In the genomic region with DNA sequence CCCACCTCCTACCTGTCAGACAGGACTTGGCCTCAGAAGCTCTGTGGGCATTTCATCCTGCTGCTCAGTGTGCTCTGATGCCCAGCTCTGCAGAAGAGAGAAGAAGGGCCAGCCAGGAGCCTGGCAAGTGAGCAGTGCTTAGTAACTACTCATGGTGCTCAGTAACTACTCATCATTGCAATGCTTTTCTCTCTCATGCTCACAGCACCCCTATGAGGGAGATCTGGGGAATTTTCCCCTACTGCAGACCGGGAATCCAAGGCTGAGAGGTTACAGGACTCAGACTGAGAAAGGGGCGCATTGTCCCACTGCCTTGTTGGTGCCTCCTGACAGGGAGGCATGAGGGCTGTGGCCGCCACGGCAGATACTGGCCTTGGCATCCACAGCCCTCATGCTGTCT, we compare ENCODE assay signal across 13 cellular contexts.
DNase-seq lines count a peak whose midpoint lies in the region; ATAC-seq, FAIRE-seq and TF ChIP-seq lines count a peak whose summit lies in the region.
"Had no signal": no experiment of that assay in that cellular context is flagged by ENCODE, and none has a peak within 500 bp of the region (broad histone marks: within the 10 kb centered on the region; RNA-seq: fewer than 3 reads in every experiment).

No MANE protein-coding gene starts in this region.

- no peaks in the 10 kb centered on the region for H3K79me2 ChIP-seq in mammary epithelial cell (ENCODE audit: insufficient read depth, low read length)
- no peaks in the 10 kb centered on the region for H3K79me2 ChIP-seq in mesendoderm (ENCODE audit: control insufficient read depth, insufficient read depth, low read length)

- no peak for TF ChIP-seq EP300 in A549 (IDR thresholded peaks at IDR 0.05)

- in situ Hi-C loops in mammary epithelial cell (cut with MboI; ENCODE audit: low sequenced_read_pairs in 2 of 2), result loop anchor here in 1 of 2 donors (5.0 kb wide), 1 partner anchor 489 kb away; the partner anchor contains the start of gene FOXC2

- 40% methylated on average over 1 of the region's 4 CpGs for WGBS in A549 (ENCODE audit: missing lambda C conversion rate)
- 81% methylated on average over 4 of the region's 4 CpGs for WGBS in mammary epithelial cell (ENCODE audit: low coverage, missing lambda C conversion rate)
- no CpG with 5 or more reads among the region's 4 CpGs for WGBS in mesendoderm (ENCODE audit: extremely low coverage, insufficient coverage, low lambda C conversion rate)

- H3K18ac ChIP-seq in mesendoderm (ENCODE audit: low read length), result no peak overlapping the region

- H3K27me3 ChIP-seq in mammary epithelial cell (ENCODE audit: insufficient read depth, low read length) (no peaks in the 10 kb centered on the region), mesendoderm (ENCODE audit: insufficient read depth, low read length, poor library complexity) (no peaks in the 10 kb centered on the region), A673 (replicated peaks; ENCODE audit: insufficient read depth, low read depth, low read length, poor library complexity) (no peaks in the 10 kb centered on the region)

- no peak for FAIRE-seq in A549 (lab: Jason Lieb, UNC)

- ATAC-seq in A549 (no peak), HG03159 (IDR thresholded peaks at IDR 0.05; ENCODE audit: unreplicated experiment) (no peak)
- ATAC-seq: upper lobe of right lung had no signal

- H3K4me1 ChIP-seq in A549, result no peaks in the 10 kb centered on the region
- H3K4me1 ChIP-seq in HEK293 (ENCODE audit: control insufficient read depth, insufficient read depth, low read length), result no peaks in the 10 kb centered on the region
- H3K4me1 ChIP-seq in mammary epithelial cell (ENCODE audit: insufficient read depth, low read length), result no peaks in the 10 kb centered on the region
- no peaks in the 10 kb centered on the region for H3K4me1 ChIP-seq in mesendoderm (ENCODE audit: control insufficient read depth, low read depth, low read length)
- H3K4me1 ChIP-seq in A673 (ENCODE audit: insufficient read depth, low read length, poor library complexity, severe bottlenecking), result no peaks in the 10 kb centered on the region
- H3K4me1 ChIP-seq: upper lobe of right lung had no signal

- no peak overlapping the region for H2AK5ac ChIP-seq in mesendoderm (ENCODE audit: low read length)

- no peak overlapping the region for H4K8ac ChIP-seq in mesendoderm (ENCODE audit: low read depth, low read length)

- H3K27ac ChIP-seq in A549 (no peak overlapping the region), HEK293 (ENCODE audit: extremely low read depth, low read depth, low read length) (no peak overlapping the region), mammary epithelial cell (ENCODE audit: insufficient read depth, low read depth, low read length) (no peak overlapping the region), mesendoderm (ENCODE audit: low read depth, low read length) (no peak overlapping the region), A673 (ENCODE audit: low read depth, low read length, poor library complexity, severe bottlenecking) (no peak overlapping the region)
- H3K27ac ChIP-seq: PC-9, upper lobe of right lung had no signal

- intact Hi-C loops in mammary epithelial cell (cut with micrococcal nuclease), result loop anchor here (1.0 kb wide), 1 partner anchor 493 kb away; no protein-coding TSS in a partner anchor
- intact Hi-C loops in A673 (cut with micrococcal nuclease; ENCODE audit: unreplicated experiment), result no loop called here

- no peak overlapping the region for H2BK5ac ChIP-seq in mesendoderm (ENCODE audit: low read length)

- H4K20me1 ChIP-seq in mammary epithelial cell (ENCODE audit: insufficient read depth, low read length), result no peaks in the 10 kb centered on the region

- no peaks in the 10 kb centered on the region for H3K79me1 ChIP-seq in mesendoderm (ENCODE audit: low read length)

- H3K9ac ChIP-seq in mammary epithelial cell (ENCODE audit: insufficient read depth, low read length) (no peak overlapping the region), mesendoderm (ENCODE audit: low read length) (no peak overlapping the region)

- BruUV-seq in mammary epithelial cell (replicated peaks; lab: Mats Ljungman, UMichigan) (no TSS peak), A673 (replicated peaks; lab: Mats Ljungman, UMichigan) (no TSS peak)

- POLR2A ChIA-PET in A549 (lab: Yijun Ruan, JAX) (interaction anchor here (0.6 kb wide), 1 partner anchor 261 kb away, joined by 7 read pairs; the partner anchor contains the start of gene C16orf95), HEK293 (lab: Yijun Ruan, JAX) (interaction anchor here (1.0 kb wide), 1 partner anchor 9 kb away, joined by 3 read pairs; no protein-coding TSS in a partner anchor), A673 (lab: Charles Lee; ENCODE audit: low non-redundant PET) (no interaction called here)

- H3K23ac ChIP-seq in mesendoderm (ENCODE audit: low read length), result no peak overlapping the region

- TF ChIP-seq POLR2A in A549 (IDR thresholded peaks at IDR 0.05; ENCODE audit: low read length), result no peak

- TF ChIP-seq RAD21 in A549 (conservative IDR thresholded peaks at IDR 0.05 in 1 of 2, IDR thresholded peaks at IDR 0.05 in 1 of 2), result peak; percentile 25 to 30; a peak in 3 of 5 replicates

- no peak overlapping the region for H2BK120ac ChIP-seq in mesendoderm (ENCODE audit: low read depth, low read length)

- CTCF ChIA-PET in A549 (lab: Yijun Ruan, JAX), result interaction anchor here (1.0 to 10.3 kb wide), 4 partner anchors 7 to 497 kb away, joined by 3 to 82 read pairs (median 4); no protein-coding TSS in a partner anchor
- CTCF ChIA-PET in HEK293 (lab: Yijun Ruan, JAX), result interaction anchor here (0.6 kb wide), 1 partner anchor 228 kb away, joined by 3 read pairs; no protein-coding TSS in a partner anchor
- CTCF ChIA-PET in mammary epithelial cell (lab: Charles Lee; ENCODE audit: low non-redundant PET), result interaction anchor here (0.5 kb wide), 1 partner anchor 492 kb away, joined by 7 read pairs; no protein-coding TSS in a partner anchor
- CTCF ChIA-PET in A673 (lab: Charles Lee), result no interaction called here

- no peak overlapping the region for H2AFZ ChIP-seq in mammary epithelial cell (ENCODE audit: low read depth, low read length)
- H2AFZ ChIP-seq: PC-9 had no signal

- H3K9me3 ChIP-seq in A549 (peaks cover 6% of the 10 kb centered on the region; the same call in 1 of the 3 replicates), HEK293 (ENCODE audit: control insufficient read depth, insufficient read depth, low read depth, low read length) (no peaks in the 10 kb centered on the region), mammary epithelial cell (replicated peaks; ENCODE audit: insufficient read depth, low read length) (no peaks in the 10 kb centered on the region), A673 (ENCODE audit: low read depth, low read length, poor library complexity, severe bottlenecking) (no peaks in the 10 kb centered on the region)
- H3K9me3 ChIP-seq: upper lobe of right lung had no signal

- H3K36me3 ChIP-seq in HEK293 (ENCODE audit: control insufficient read depth in 2 of 2, insufficient read depth in 1 of 2, low read length in 2 of 2), result no peaks in the 10 kb centered on the region
- no peaks in the 10 kb centered on the region for H3K36me3 ChIP-seq in mammary epithelial cell (ENCODE audit: insufficient read depth, low read length)
- H3K36me3 ChIP-seq in mesendoderm (ENCODE audit: control insufficient read depth, insufficient read depth, low read length), result no peaks in the 10 kb centered on the region
- H3K36me3 ChIP-seq in A673 (ENCODE audit: insufficient read depth, low read length, poor library complexity, severe bottlenecking), result no peaks in the 10 kb centered on the region
- H3K36me3 ChIP-seq: upper lobe of right lung had no signal

- H3K4me3 ChIP-seq in A549 (no peak overlapping the region), HEK293 (ENCODE audit: low read depth, low read length) (no peak overlapping the region), mammary epithelial cell (replicated peaks in 1 of 3; ENCODE audit: insufficient read depth in 1 of 3, low read depth in 2 of 3, low read length in 3 of 3) (no peak overlapping the region), mesendoderm (ENCODE audit: low read length) (no peak overlapping the region), A673 (ENCODE audit: low read depth, low read length, poor library complexity, severe bottlenecking) (no peak overlapping the region)
- H3K4me3 ChIP-seq: PC-9, upper lobe of right lung had no signal

- no peak overlapping the region for H4K5ac ChIP-seq in mesendoderm (ENCODE audit: low read length)

- TF ChIP-seq CTCF in A549 (IDR thresholded peaks at IDR 0.05) (no peak), HEK293 (tag by site-specific recombination; IDR thresholded peaks at IDR 0.05) (no peak), mammary epithelial cell (conservative IDR thresholded peaks at IDR 0.05 in 1 of 2, IDR thresholded peaks at IDR 0.05 in 1 of 2; ENCODE audit: extremely low read depth in 1 of 2, insufficient read depth in 1 of 2, low read depth in 1 of 2, low read length in 2 of 2) (peak in 1 of 2 donors; percentile 24), A673 (conservative IDR thresholded peaks at IDR 0.05; ENCODE audit: low read depth, low read length) (no peak)

- no peak overlapping the region for H3K56ac ChIP-seq in mesendoderm (ENCODE audit: low read length)

- peak in 1 of 2 experiments; percentile 5 for DNase-seq in A549 (ENCODE audit: low read depth in 1 of 2, low spot score in 1 of 2)
- peak; percentile 7 for DNase-seq in mammary epithelial cell
- DNase-seq in hepatic stellate cell (ENCODE audit: low spot score), result peak; percentile 74
- DNase-seq in mesendoderm, result no peak
- no peak for DNase-seq in A673 (ENCODE audit: low spot score)
- no peak for DNase-seq in activated naive CD4-positive, alpha-beta T cell treated with Interleukin-2 at 50 U/mL for 16 hours
- DNase-seq: activated naive CD8-positive, alpha-beta T cell treated with anti-CD3 and anti-CD28 coated beads, Interleukin-2, amount 10 ng/mL, durations not matched to agents 7 days and 5 days; DND-41; naive B cell; PC-9; upper lobe of right lung had no signal

- dilution Hi-C loops in mammary epithelial cell (cut with HindIII; ENCODE audit: low sequenced_read_pairs), result no loop called here

- no peak overlapping the region for H3K4me2 ChIP-seq in A549
- H3K4me2 ChIP-seq in mammary epithelial cell (ENCODE audit: insufficient read depth, low read depth, low read length), result no peak overlapping the region
- no peak overlapping the region for H3K4me2 ChIP-seq in mesendoderm (ENCODE audit: low read length)
- H3K4me2 ChIP-seq: PC-9 had no signal

- no peak overlapping the region for H2BK15ac ChIP-seq in mesendoderm (replicated peaks; ENCODE audit: low read depth)

- no peak overlapping the region for H3K4ac ChIP-seq in mesendoderm (ENCODE audit: low read depth, low read length)

TF ChIP-seq in A549, 52 proteins besides CTCF, POLR2A, EP300 and RAD21 (continues in another document):
- no peak for TF ChIP-seq RARB (CRISPR knock-in tag; IDR thresholded peaks at IDR 0.05)
- TF ChIP-seq HOXB5 (CRISPR knock-in tag; IDR thresholded peaks at IDR 0.05), result no peak
- TF ChIP-seq JUN (IDR thresholded peaks at IDR 0.05), result no peak
- TF ChIP-seq RNF2 (IDR thresholded peaks at IDR 0.05; ENCODE audit: borderline replicate concordance, low read depth), result no peak

Comparison
In these comparisons a context has a peak if more than half of its experiments do, and no peak if none do; other contexts are left out.
1. DNase-seq: peak in mammary epithelial cell (single experiment) and hepatic stellate cell (single experiment); none in mesendoderm (single experiment), A673 (single experiment) and activated naive CD4-positive, alpha-beta T cell treated with Interleukin-2 at 50 U/mL for 16 hours (single experiment).